9 cellular contexts compared by ENCODE assay signal in the genomic region with DNA sequence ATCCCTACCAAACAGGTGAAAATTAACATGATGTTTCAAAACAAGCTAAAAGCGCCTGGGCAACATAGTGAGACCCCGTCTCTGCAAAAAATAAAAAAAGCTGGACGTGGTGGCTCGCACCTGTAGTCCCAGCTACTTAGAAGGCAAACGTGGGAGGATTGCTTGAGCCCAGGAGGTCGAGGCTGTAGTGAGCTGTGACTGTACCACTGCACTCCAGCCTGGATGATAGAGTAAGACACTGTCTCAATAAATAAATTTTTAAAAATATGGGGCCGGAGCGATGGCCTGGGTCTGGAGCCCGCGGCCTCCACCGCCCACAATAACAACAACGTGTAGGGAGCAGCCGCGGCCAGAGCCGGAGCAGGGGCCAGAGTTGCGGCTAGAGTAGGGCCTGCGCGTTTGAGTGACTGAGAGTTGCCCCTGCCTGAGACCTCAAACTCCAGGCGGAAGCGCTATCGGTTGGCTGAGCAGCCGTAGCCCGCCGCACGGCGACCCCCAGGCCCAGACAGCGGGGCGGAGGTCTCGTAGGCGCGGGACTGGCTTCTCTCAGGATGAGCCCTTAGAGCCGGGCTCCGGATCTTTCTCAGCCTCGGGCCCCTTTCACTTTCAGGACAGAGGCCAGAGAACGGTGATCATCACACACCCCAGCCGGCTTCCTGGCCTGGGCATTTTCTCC. TPM values are rescaled to one million over a fixed set of nuclear protein-coding genes. Genes with fewer than 3 reads are reported as not detected.
DNase-seq lines count a peak whose midpoint lies in the region; ATAC-seq, FAIRE-seq and TF ChIP-seq lines count a peak whose summit lies in the region.
"Had no signal": no experiment of that assay in that cellular context is flagged by ENCODE, and none has a peak within 500 bp of the region (broad histone marks: within the 10 kb centered on the region; RNA-seq: fewer than 3 reads in every experiment).

No MANE protein-coding gene starts in this region.

- H3K36me3 ChIP-seq in GM12878 (ENCODE audit: control insufficient read depth in 2 of 2, insufficient read depth in 2 of 2, low read length in 1 of 2) (no peaks in the 10 kb centered on the region), lower lobe of right lung (no peaks in the 10 kb centered on the region)

- H3K4me1 ChIP-seq in GM12878 (ENCODE audit: control insufficient read depth, insufficient read depth, low read length): peaks cover 15% of the 10 kb centered on the region
- H3K4me1 ChIP-seq in lower lobe of right lung: peaks cover 12% of the 10 kb centered on the region

- H3K4me3 ChIP-seq in AG04450 (ENCODE audit: low read depth, low read length) (peak overlapping the region; percentile 48), GM12878 (peak overlapping the region; percentile 60; the same call in 1 of the 2 replicates), lower lobe of right lung (peak overlapping the region; percentile 52)

- RAD21 ChIA-PET in GM12878 (lab: Charles Lee; ENCODE audit: unreplicated experiment): no interaction called here

- TF ChIP-seq CTCF in AG04450 (IDR thresholded peaks at IDR 0.05; ENCODE audit: low read depth, low read length) (no peak), GM12878 (IDR thresholded peaks at IDR 0.05 in 2 of 3, conservative IDR thresholded peaks at IDR 0.05 in 1 of 3; ENCODE audit: control insufficient read depth in 2 of 3, extremely low read depth in 1 of 3, insufficient read depth in 1 of 3, low read depth in 3 of 3, low read length in 3 of 3) (no peak), lower lobe of right lung (IDR thresholded peaks at IDR 0.05) (no peak)

- no peaks in the 10 kb centered on the region for H3K27me3 ChIP-seq in AG04450 (ENCODE audit: control insufficient read depth, insufficient read depth, low read length)
- no peaks in the 10 kb centered on the region for H3K27me3 ChIP-seq in GM12878 (replicated peaks in 1 of 2; ENCODE audit: control insufficient read depth in 2 of 2, insufficient read depth in 2 of 2, low read length in 1 of 2)
- H3K27me3 ChIP-seq in lower lobe of right lung (ENCODE audit: low read depth): no peaks in the 10 kb centered on the region

- ATAC-seq in GM21723 (IDR thresholded peaks at IDR 0.05; ENCODE audit: unreplicated experiment) (peak; percentile 54), GM12878 (peak; percentile 96), lower lobe of right lung (peak; percentile 49 to 64), HG02852 (IDR thresholded peaks at IDR 0.05; ENCODE audit: unreplicated experiment) (no peak), GM21576 (IDR thresholded peaks at IDR 0.05; ENCODE audit: unreplicated experiment) (no peak)

- H4K20me1 ChIP-seq in GM12878 (ENCODE audit: control insufficient read depth, insufficient read depth): no peaks in the 10 kb centered on the region

- peak overlapping the region; percentile 95 for H3K4me2 ChIP-seq in GM12878 (ENCODE audit: control insufficient read depth, insufficient read depth)

- intact Hi-C loops in GM12878 (cut with micrococcal nuclease; ENCODE audit: unreplicated experiment) (no loop called here), lower lobe of right lung (cut with DNase I) (no loop called here)

- peaks cover under 1% of the 10 kb centered on the region for H3K9me3 ChIP-seq in AG04450 (ENCODE audit: control insufficient read depth, insufficient read depth, low read length)
- H3K9me3 ChIP-seq in GM12878 (replicated peaks; ENCODE audit: control insufficient read depth, insufficient read depth, low read length): no peaks in the 10 kb centered on the region
- H3K9me3 ChIP-seq in lower lobe of right lung: no peaks in the 10 kb centered on the region

- BruUV-seq in GM12878 (replicated peaks; lab: Mats Ljungman, UMichigan): no TSS peak

- CTCF ChIA-PET in AG04450 (lab: Charles Lee): no interaction called here
- CTCF ChIA-PET in GM12878 (lab: Yijun Ruan, JAX): interaction anchor here (1.1 kb wide), 1 partner anchor 135 kb away, joined by 3 read pairs; the partner anchor contains the start of gene TMEM35B
- CTCF ChIA-PET in HEK293T (lab: Yijun Ruan, JAX): no interaction called here

- POLR2A ChIA-PET in AG04450 (lab: Yijun Ruan, JAX): interaction anchor here (0.6 kb wide), 1 partner anchor 521 kb away, joined by 8 read pairs; no protein-coding TSS in a partner anchor
- POLR2A ChIA-PET in GM12878 (lab: Charles Lee): interaction anchor here (0.6 to 0.7 kb wide), 2 partner anchors 8 to 376 kb away, joined by 4 read pairs; no protein-coding TSS in a partner anchor
- POLR2A ChIA-PET in HEK293T (lab: Yijun Ruan, JAX): no interaction called here

- in situ Hi-C loops in GM12878 (cut with MboI): no loop called here

- DNase-seq in AG04450 (ENCODE audit: low read depth, low spot score): no peak
- DNase-seq in GM12878 (ENCODE audit: low read depth, low spot score): no peak
- no peak for DNase-seq in lower lobe of right lung
- DNase-seq in HEK293T (ENCODE audit: extremely low spot score): no peak
- no peak for DNase-seq in GF-D8 (lab: John Stamatoyannopoulos, UW)

- SMC1A ChIA-PET in GM12878 (lab: Charles Lee; ENCODE audit: uncharacterized antibody, unreplicated experiment): interaction anchor here (0.7 to 1.0 kb wide), 2 partner anchors 9 to 54 kb away, joined by 3 read pairs; no protein-coding TSS in a partner anchor

- 9% methylated on average over 36 of the region's 36 CpGs for WGBS in GM12878 (ENCODE audit: insufficient coverage, insufficient replicate concordance, low lambda C conversion rate, missing lambda C conversion rate)

- peak; percentile 62 for TF ChIP-seq POLR2A in GM12878 (IDR thresholded peaks at IDR 0.05; ENCODE audit: low read depth, low read length)

- TF ChIP-seq EP300 in GM12878 (IDR thresholded peaks at IDR 0.05; ENCODE audit: borderline replicate concordance in 1 of 2, control insufficient read depth in 1 of 2, low read depth in 2 of 2, low read length in 2 of 2): no peak

- FAIRE-seq in GM12878 (lab: Jason Lieb, UNC): peak; percentile 62

- no peaks in the 10 kb centered on the region for H3K79me2 ChIP-seq in GM12878 (ENCODE audit: control insufficient read depth, insufficient read depth, low read length)

- no peak for TF ChIP-seq RAD21 in GM12878 (IDR thresholded peaks at IDR 0.05; ENCODE audit: insufficient read depth, low read depth, low read length)

- H3K9ac ChIP-seq in GM12878 (ENCODE audit: control insufficient read depth, insufficient read depth, low read length): peak overlapping the region; percentile 68

- H3K27ac ChIP-seq in AG04450 (ENCODE audit: low read depth, low read length) (no peak overlapping the region), GM12878 (ENCODE audit: control insufficient read depth, insufficient read depth) (peak overlapping the region; percentile 66), lower lobe of right lung (peak overlapping the region; percentile 11)
- H3K27ac ChIP-seq: epithelial cell of prostate had no signal

- peak overlapping the region; percentile 95 for H2AFZ ChIP-seq in GM12878 (ENCODE audit: control insufficient read depth, low read depth, low read length)

TF ChIP-seq in GM12878, 131 proteins besides CTCF, POLR2A, EP300 and RAD21 (continues in another document):
- TF ChIP-seq MLLT1 (IDR thresholded peaks at IDR 0.05): no peak

TF ChIP-seq in HEK293T, 16 proteins besides CTCF, POLR2A, EP300 and RAD21:
- TF ChIP-seq FOXK2 (IDR thresholded peaks at IDR 0.05) (no peak), TARDBP (IDR thresholded peaks at IDR 0.05) (no peak), BHLHE40 (IDR thresholded peaks at IDR 0.05; ENCODE audit: borderline replicate concordance) (no peak), NFRKB (IDR thresholded peaks at IDR 0.05) (no peak), LEF1 (IDR thresholded peaks at IDR 0.05; ENCODE audit: borderline replicate concordance) (no peak), ELF4 (IDR thresholded peaks at IDR 0.05) (no peak), HDGF (IDR thresholded peaks at IDR 0.05; ENCODE audit: borderline replicate concordance) (no peak), ZNF384 (IDR thresholded peaks at IDR 0.05) (no peak), ARNT (IDR thresholded peaks at IDR 0.05) (no peak), FOXM1 (IDR thresholded peaks at IDR 0.05; ENCODE audit: borderline replicate concordance) (no peak), SUZ12 (IDR thresholded peaks at IDR 0.05) (no peak), CTBP1 (IDR thresholded peaks at IDR 0.05; ENCODE audit: borderline replicate concordance) (no peak), FOXA1 (IDR thresholded peaks at IDR 0.05) (no peak), L3MBTL2 (conservative IDR thresholded peaks at IDR 0.05) (no peak), SP1 (IDR thresholded peaks at IDR 0.05) (no peak)
- TF ChIP-seq, protein P1, sequence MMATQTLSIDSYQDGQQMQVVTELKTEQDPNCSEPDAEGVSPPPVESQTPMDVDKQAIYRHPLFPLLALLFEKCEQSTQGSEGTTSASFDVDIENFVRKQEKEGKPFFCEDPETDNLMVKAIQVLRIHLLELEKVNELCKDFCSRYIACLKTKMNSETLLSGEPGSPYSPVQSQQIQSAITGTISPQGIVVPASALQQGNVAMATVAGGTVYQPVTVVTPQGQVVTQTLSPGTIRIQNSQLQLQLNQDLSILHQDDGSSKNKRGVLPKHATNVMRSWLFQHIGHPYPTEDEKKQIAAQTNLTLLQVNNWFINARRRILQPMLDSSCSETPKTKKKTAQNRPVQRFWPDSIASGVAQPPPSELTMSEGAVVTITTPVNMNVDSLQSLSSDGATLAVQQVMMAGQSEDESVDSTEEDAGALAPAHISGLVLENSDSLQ (IDR thresholded peaks at IDR 0.05): no peak
TF ChIP-seq in HEK293T: peak in this region for 0.

RNA-seq across cellular contexts. Expression of gene ZMYM1, which starts 41.4 kb away (rescaled TPM):
- polyA plus RNA-seq in AG04450 (2011; rRNA removed) (9.7 and 12.9 TPM in 2 replicates), GM12878 (2011; rRNA removed) (5.0 and 5.2 TPM in 2 replicates), GM12878 (2014; fragmentation: Illumina TruSeq; extraction: Trizol) (1.6 and 2.0 TPM in 2 replicates), GM12878 (2014; fragmentation: Nextera tagmentation; extraction: Ambion mirVana) (1 to 10 TPM in 1 of 2 experiments, under 1 TPM in 1; 0.68 to 2.1 TPM), GM12878 (2014; rRNA removed) (0.58 and 0.89 TPM in 2 replicates), GM12878 (2016; fragmentation: Nextera tagmentation; extraction: Ambion mirVana) (1 to 10 TPM in 1 of 2 experiments, under 1 TPM in 1; 0.45 to 1.1 TPM)
- polyA minus RNA-seq in AG04450 (2011; rRNA and poly(A)+ RNA removed): 21.2 and 38.6 TPM in 2 replicates
- total RNA-seq in GM12878 (2013; cell fraction: nucleolus; rRNA removed): 13.1 and 23.6 TPM in 2 replicates
- total RNA-seq in GM12878 (2014; rRNA removed) (0.96 and 3.9 TPM in 2 replicates), GM12878 (2014; rRNA removed; fragmentation: Illumina TruSeq; extraction: Trizol) (1.7 and 2.3 TPM in 2 replicates), GM12878 (2021) (1.8 and 2.6 TPM in 2 replicates), lower lobe of right lung (12.6 TPM)
- polyA plus RNA-seq in GM12878 (2011; ENCODE audit: low read depth): 0.31 TPM
- polyA plus RNA-seq in GM12878 (2011; cell fraction: cytosol; rRNA removed): 1.4 and 3.1 TPM in 2 replicates
- polyA plus RNA-seq in GM12878 (2011; cell fraction: nucleus; rRNA removed): 2.3 and 3.7 TPM in 2 replicates
- 0.66 and 0.94 TPM in 2 replicates for polyA plus RNA-seq in GM12878 (2012)
- polyA minus RNA-seq in GM12878 (2011; rRNA and poly(A)+ RNA removed): 5.5 and 9.3 TPM in 2 replicates
- polyA minus RNA-seq in GM12878 (2011; cell fraction: cytosol; rRNA and poly(A)+ RNA removed): 2.5 and 4.6 TPM in 2 replicates
- polyA minus RNA-seq in GM12878 (2011; cell fraction: nucleus; rRNA and poly(A)+ RNA removed): 1.6 and 3.0 TPM in 2 replicates

Comparison
In these comparisons a context has a peak if more than half of its experiments do, and no peak if none do; other contexts are left out.
1. ATAC-seq: peak in GM21723 (single experiment), GM12878 (single experiment) and lower lobe of right lung (2 of 2); none in HG02852 (single experiment) and GM21576 (single experiment).
2. Peak in every context shown above with its lines, with median percentiles within 50 percentile points of each other: H3K4me3 ChIP-seq.